Comparison of ENCODE assay signal across 23 cellular contexts in genomic region chr17:14405189-14405588, GRCh38.
"Had no signal": no experiment of that assay in that cellular context is flagged by ENCODE, and none has a peak within 500 bp of the region (broad histone marks: within the 10 kb centered on the region; RNA-seq: fewer than 3 reads in every experiment).

No MANE protein-coding gene starts in this region.

- H3K4me1 ChIP-seq: left lung, lower lobe of right lung, tibial nerve had no signal

- H3K9me3 Mint-ChIP-seq: activated CD4-positive, alpha-beta memory T cell treated with anti-CD3 and anti-CD28 coated beads for 36 hours had no signal

- H3K4me3 Mint-ChIP-seq: activated CD8-positive, alpha-beta memory T cell treated with anti-CD3 and anti-CD28 coated beads, Interleukin-2, amount 10 ng/mL, durations not matched to agents 7 days and 5 days; activated naive CD8-positive, alpha-beta T cell treated with anti-CD3 and anti-CD28 coated beads, Interleukin-2, amount 10 ng/mL, durations not matched to agents 7 days and 5 days; natural killer cell treated with Interleukin-12 subunit alpha and Interleukin-12 subunit beta and Interleukin-15 and Interleukin-18, amount 100 ng/mL, for 72 hours; T-helper 17 cell had no signal

- H3K27me3 Mint-ChIP-seq: activated CD4-positive, alpha-beta memory T cell treated with anti-CD3 and anti-CD28 coated beads for 36 hours; activated CD8-positive, alpha-beta memory T cell treated with anti-CD3 and anti-CD28 coated beads, Interleukin-2, amount 10 ng/mL, durations not matched to agents 7 days and 5 days; activated naive CD8-positive, alpha-beta T cell treated with anti-CD3 and anti-CD28 coated beads, Interleukin-2, amount 10 ng/mL, durations not matched to agents 7 days and 5 days; T-helper 17 cell had no signal

- H3K36me3 Mint-ChIP-seq: activated CD4-positive, alpha-beta memory T cell treated with anti-CD3 and anti-CD28 coated beads for 36 hours had no signal

- ATAC-seq: left lung; lower lobe of right lung; natural killer cell treated with Interleukin-12 subunit alpha and Interleukin-12 subunit beta and Interleukin-15 and Interleukin-18, amount 100 ng/mL, for 72 hours; right cardiac atrium had no signal

- H3K9me3 ChIP-seq: left lung, lower lobe of right lung had no signal

- H3K27ac ChIP-seq: brain microvascular endothelial cell, coronary artery, dorsolateral prefrontal cortex, left lung, lower lobe of right lung, tibial nerve, WERI-Rb-1 had no signal

- H3K36me3 ChIP-seq: brain microvascular endothelial cell, left lung, lower lobe of right lung, tibial nerve, WERI-Rb-1 had no signal

- H3K27ac Mint-ChIP-seq: activated CD8-positive, alpha-beta memory T cell treated with anti-CD3 and anti-CD28 coated beads, Interleukin-2, amount 10 ng/mL, durations not matched to agents 7 days and 5 days; natural killer cell treated with Interleukin-12 subunit alpha and Interleukin-12 subunit beta and Interleukin-15 and Interleukin-18, amount 100 ng/mL, for 72 hours; T-helper 17 cell had no signal

- H3K27me3 ChIP-seq: brain microvascular endothelial cell, left lung, tibial nerve had no signal

- H3K4me3 ChIP-seq: coronary artery, dorsolateral prefrontal cortex, left lung, lower lobe of right lung, tibial nerve had no signal

- DNase-seq: activated CD4-positive, alpha-beta memory T cell treated with anti-CD3 and anti-CD28 coated beads for 36 hours; activated CD4-positive, CD25-positive, alpha-beta regulatory T cell treated with anti-CD3 and anti-CD28 coated beads, Interleukin-2, amount 50 U/mL, for 72 hours; activated CD8-positive, alpha-beta memory T cell treated with anti-CD3 and anti-CD28 coated beads, Interleukin-2, amount 10 ng/mL, durations not matched to agents 7 days and 5 days; activated gamma-delta T cell treated with Interleukin-2 at 50 U/mL for 16 hours; activated naive CD8-positive, alpha-beta T cell treated with anti-CD3 and anti-CD28 coated beads, Interleukin-2, amount 10 ng/mL, durations not matched to agents 7 days and 5 days; amniotic stem cell; brain microvascular endothelial cell; dorsolateral prefrontal cortex; effector memory CD4-positive, alpha-beta T cell; left lung; lower lobe of right lung; mesenchymal stem cell; posterior cingulate gyrus; right cardiac atrium; stimulated activated CD4-positive, alpha-beta T cell treated with anti-CD3 and anti-CD28 coated beads, Interleukin-2, amount 100 ng/mL, for 48 hours; stimulated activated naive CD4-positive, alpha-beta T cell treated with Interleukin-2 at 50 U/mL for 16 hours; SW 1271; T-helper 17 cell; T1000; WERI-Rb-1 had no signal
